In the genomic region with DNA sequence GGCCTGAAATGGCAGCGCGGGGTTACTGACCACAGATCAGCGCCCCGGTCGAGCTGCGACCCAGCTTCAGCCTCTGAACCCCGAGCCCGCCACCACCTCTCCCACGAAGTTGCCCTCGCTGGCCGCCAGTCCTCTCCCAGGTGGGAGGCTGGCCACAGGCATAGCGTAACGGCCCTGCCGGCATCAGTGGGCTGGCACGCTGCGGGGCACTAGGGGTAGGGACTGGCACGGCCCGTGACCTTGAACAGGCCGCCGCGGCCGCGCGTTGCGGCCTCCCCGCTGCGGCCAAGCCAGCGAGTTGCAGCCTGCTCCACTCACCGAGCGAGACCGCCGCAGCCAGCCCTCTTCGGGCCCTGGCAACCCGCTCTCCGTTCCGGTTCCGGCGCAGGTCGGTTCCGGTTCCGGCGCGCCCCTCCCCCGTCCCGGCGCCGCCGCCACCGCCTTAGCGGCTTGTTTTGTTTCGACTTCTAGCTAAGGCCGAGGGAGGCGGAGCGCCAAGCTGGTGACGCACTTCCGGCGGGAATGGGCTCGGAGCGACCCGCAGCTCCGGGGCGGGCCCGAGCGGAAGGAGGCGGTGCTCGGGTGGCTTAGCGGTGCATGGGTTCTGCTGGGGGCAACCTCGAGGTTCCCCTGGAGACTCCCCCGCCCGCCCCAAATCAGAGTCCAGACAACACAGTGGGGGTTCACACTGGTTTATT, we compare ENCODE assay signal across 1 cellular context.
TF ChIP-seq lines count a peak whose summit lies in the region.

A gene with protein sequence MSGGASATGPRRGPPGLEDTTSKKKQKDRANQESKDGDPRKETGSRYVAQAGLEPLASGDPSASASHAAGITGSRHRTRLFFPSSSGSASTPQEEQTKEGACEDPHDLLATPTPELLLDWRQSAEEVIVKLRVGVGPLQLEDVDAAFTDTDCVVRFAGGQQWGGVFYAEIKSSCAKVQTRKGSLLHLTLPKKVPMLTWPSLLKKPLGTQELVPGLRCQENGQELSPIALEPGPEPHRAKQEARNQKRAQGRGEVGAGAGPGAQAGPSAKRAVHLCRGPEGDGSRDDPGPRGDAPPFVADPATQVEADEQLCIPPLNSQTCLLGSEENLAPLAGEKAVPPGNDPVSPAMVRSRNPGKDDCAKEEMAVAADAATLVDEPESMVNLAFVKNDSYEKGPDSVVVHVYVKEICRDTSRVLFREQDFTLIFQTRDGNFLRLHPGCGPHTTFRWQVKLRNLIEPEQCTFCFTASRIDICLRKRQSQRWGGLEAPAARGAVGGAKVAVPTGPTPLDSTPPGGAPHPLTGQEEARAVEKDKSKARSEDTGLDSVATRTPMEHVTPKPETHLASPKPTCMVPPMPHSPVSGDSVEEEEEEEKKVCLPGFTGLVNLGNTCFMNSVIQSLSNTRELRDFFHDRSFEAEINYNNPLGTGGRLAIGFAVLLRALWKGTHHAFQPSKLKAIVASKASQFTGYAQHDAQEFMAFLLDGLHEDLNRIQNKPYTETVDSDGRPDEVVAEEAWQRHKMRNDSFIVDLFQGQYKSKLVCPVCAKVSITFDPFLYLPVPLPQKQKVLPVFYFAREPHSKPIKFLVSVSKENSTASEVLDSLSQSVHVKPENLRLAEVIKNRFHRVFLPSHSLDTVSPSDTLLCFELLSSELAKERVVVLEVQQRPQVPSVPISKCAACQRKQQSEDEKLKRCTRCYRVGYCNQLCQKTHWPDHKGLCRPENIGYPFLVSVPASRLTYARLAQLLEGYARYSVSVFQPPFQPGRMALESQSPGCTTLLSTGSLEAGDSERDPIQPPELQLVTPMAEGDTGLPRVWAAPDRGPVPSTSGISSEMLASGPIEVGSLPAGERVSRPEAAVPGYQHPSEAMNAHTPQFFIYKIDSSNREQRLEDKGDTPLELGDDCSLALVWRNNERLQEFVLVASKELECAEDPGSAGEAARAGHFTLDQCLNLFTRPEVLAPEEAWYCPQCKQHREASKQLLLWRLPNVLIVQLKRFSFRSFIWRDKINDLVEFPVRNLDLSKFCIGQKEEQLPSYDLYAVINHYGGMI (N-terminal part only) (minus strand): TSS at position 386 of the 698 bp plus-strand sequence. CDS start 1,678 bp downstream, outside the sequence.

TF ChIP-seq in neural cell, 6 proteins besides CTCF, POLR2A, EP300 and RAD21 (continued from another document):
- TF ChIP-seq, protein P1, sequence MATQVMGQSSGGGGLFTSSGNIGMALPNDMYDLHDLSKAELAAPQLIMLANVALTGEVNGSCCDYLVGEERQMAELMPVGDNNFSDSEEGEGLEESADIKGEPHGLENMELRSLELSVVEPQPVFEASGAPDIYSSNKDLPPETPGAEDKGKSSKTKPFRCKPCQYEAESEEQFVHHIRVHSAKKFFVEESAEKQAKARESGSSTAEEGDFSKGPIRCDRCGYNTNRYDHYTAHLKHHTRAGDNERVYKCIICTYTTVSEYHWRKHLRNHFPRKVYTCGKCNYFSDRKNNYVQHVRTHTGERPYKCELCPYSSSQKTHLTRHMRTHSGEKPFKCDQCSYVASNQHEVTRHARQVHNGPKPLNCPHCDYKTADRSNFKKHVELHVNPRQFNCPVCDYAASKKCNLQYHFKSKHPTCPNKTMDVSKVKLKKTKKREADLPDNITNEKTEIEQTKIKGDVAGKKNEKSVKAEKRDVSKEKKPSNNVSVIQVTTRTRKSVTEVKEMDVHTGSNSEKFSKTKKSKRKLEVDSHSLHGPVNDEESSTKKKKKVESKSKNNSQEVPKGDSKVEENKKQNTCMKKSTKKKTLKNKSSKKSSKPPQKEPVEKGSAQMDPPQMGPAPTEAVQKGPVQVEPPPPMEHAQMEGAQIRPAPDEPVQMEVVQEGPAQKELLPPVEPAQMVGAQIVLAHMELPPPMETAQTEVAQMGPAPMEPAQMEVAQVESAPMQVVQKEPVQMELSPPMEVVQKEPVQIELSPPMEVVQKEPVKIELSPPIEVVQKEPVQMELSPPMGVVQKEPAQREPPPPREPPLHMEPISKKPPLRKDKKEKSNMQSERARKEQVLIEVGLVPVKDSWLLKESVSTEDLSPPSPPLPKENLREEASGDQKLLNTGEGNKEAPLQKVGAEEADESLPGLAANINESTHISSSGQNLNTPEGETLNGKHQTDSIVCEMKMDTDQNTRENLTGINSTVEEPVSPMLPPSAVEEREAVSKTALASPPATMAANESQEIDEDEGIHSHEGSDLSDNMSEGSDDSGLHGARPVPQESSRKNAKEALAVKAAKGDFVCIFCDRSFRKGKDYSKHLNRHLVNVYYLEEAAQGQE (IDR thresholded peaks at IDR 0.05; ENCODE audit: borderline replicate concordance), result peak; percentile 78
- peak; percentile 94 for TF ChIP-seq POLR2AphosphoS5 (IDR thresholded peaks at IDR 0.05)
- TF ChIP-seq EZH2 (IDR thresholded peaks at IDR 0.05; ENCODE audit: borderline replicate concordance, insufficient read depth, low read length, poor library complexity, severe bottlenecking), result no peak
